23 cellular contexts compared by ENCODE assay signal in genomic region chr2:35408320-35408719, GRCh38.
"Had no signal": no experiment of that assay in that cellular context is flagged by ENCODE, and none has a peak within 500 bp of the region (broad histone marks: within the 10 kb centered on the region; RNA-seq: fewer than 3 reads in every experiment).

No MANE protein-coding gene starts in this region.

- H3K9me3 ChIP-seq: esophagus squamous epithelium, gastrocnemius medialis, heart right ventricle, left lung, lower lobe of right lung had no signal

- H3K27ac ChIP-seq: coronary artery, dorsolateral prefrontal cortex, epithelial cell of prostate, esophagus squamous epithelium, gastrocnemius medialis, heart right ventricle, left lung, lower lobe of right lung had no signal

- H3K27me3 ChIP-seq: dorsolateral prefrontal cortex, esophagus squamous epithelium, gastrocnemius medialis, heart right ventricle, left lung had no signal

- H3K36me3 Mint-ChIP-seq: naive thymus-derived CD4-positive, alpha-beta T cell had no signal

- H3K4me1 Mint-ChIP-seq: naive thymus-derived CD4-positive, alpha-beta T cell had no signal

- ATAC-seq: esophagus mucosa; gastrocnemius medialis; heart right ventricle; left cardiac atrium; left lung; left ventricle myocardium superior; lower lobe of right lung; naive thymus-derived CD4-positive, alpha-beta T cell had no signal

- H3K4me3 Mint-ChIP-seq: naive thymus-derived CD4-positive, alpha-beta T cell had no signal

- H3K4me3 ChIP-seq: coronary artery, dorsolateral prefrontal cortex, esophagus squamous epithelium, gastrocnemius medialis, heart right ventricle, left lung, lower lobe of right lung had no signal

- H3K36me3 ChIP-seq: esophagus squamous epithelium, gastrocnemius medialis, heart right ventricle, left lung, lower lobe of right lung had no signal

- DNase-seq: dermis blood vessel endothelial cell; dorsolateral prefrontal cortex; effector CD4-positive, alpha-beta T cell; effector memory CD4-positive, alpha-beta T cell; erythroblast; esophagus squamous epithelium; foreskin fibroblast; foreskin melanocyte; gastrocnemius medialis; glutamatergic neuron; head of caudate nucleus; heart right ventricle; hippocampal formation; left cardiac atrium; left lung; left ventricle myocardium superior; lower lobe of right lung; mesenchymal stem cell; midbrain; naive thymus-derived CD4-positive, alpha-beta T cell had no signal

- H3K27ac Mint-ChIP-seq: naive thymus-derived CD4-positive, alpha-beta T cell had no signal

- H3K4me1 ChIP-seq: esophagus squamous epithelium, gastrocnemius medialis, heart right ventricle, left lung, lower lobe of right lung had no signal
